1 cellular context compared by ENCODE assay signal in the genomic region with DNA sequence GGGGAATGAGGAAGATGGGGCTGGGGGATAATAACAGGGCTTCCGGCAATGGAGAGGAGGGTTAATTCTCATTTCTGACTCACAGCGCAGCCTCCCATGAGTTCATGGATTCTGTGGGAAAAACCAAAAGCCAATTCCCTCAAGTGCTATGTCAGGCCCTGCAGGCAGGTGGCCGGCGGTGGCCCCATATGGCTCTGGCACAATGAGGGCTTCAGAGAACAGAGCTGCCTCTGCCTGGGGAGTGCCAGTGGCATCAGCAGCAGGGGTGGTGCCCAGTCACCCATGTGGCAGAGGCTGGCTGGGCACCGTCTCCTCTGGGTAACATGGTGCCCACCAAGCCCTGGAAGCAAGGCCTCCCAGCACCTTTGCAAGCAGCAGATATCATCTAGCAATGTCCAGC.
TF ChIP-seq lines count a peak whose summit lies in the region.

No MANE protein-coding gene starts in this region.

TF ChIP-seq in H1, 55 proteins besides CTCF, POLR2A, EP300 and RAD21 (continued from another document):
- TF ChIP-seq, protein P1, sequence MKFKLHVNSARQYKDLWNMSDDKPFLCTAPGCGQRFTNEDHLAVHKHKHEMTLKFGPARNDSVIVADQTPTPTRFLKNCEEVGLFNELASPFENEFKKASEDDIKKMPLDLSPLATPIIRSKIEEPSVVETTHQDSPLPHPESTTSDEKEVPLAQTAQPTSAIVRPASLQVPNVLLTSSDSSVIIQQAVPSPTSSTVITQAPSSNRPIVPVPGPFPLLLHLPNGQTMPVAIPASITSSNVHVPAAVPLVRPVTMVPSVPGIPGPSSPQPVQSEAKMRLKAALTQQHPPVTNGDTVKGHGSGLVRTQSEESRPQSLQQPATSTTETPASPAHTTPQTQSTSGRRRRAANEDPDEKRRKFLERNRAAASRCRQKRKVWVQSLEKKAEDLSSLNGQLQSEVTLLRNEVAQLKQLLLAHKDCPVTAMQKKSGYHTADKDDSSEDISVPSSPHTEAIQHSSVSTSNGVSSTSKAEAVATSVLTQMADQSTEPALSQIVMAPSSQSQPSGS (IDR thresholded peaks at IDR 0.05; ENCODE audit: low read length): no peak
- TF ChIP-seq NRF1 (IDR thresholded peaks at IDR 0.05; ENCODE audit: low read depth, low read length): no peak
- TF ChIP-seq HDAC6 (IDR thresholded peaks at IDR 0.05; ENCODE audit: low read depth, low read length): no peak
- TF ChIP-seq, protein P2, sequence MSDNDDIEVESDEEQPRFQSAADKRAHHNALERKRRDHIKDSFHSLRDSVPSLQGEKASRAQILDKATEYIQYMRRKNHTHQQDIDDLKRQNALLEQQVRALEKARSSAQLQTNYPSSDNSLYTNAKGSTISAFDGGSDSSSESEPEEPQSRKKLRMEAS (IDR thresholded peaks at IDR 0.05): no peak
- TF ChIP-seq ZNF274 (IDR thresholded peaks at IDR 0.05; ENCODE audit: borderline replicate concordance, extremely low read depth, low read length): no peak
- no peak for TF ChIP-seq TEAD4 (IDR thresholded peaks at IDR 0.05; ENCODE audit: low read depth, low read length)
- no peak for TF ChIP-seq MAFK (IDR thresholded peaks at IDR 0.05; ENCODE audit: low read depth, low read length)
- TF ChIP-seq EZH2 (IDR thresholded peaks at IDR 0.05; ENCODE audit: low read depth, low read length, severe bottlenecking): no peak
- no peak for TF ChIP-seq CHD2 (IDR thresholded peaks at IDR 0.05; ENCODE audit: low read length)
- no peak for TF ChIP-seq CHD1 (IDR thresholded peaks at IDR 0.05; ENCODE audit: low read depth, low read length)
- TF ChIP-seq CREB1 (IDR thresholded peaks at IDR 0.05): no peak
- no peak for TF ChIP-seq KDM1A (IDR thresholded peaks at IDR 0.05; ENCODE audit: borderline replicate concordance, low read length)
- TF ChIP-seq PHF8 (conservative IDR thresholded peaks at IDR 0.05; ENCODE audit: low read depth, low read length): no peak
